In the genomic region with DNA sequence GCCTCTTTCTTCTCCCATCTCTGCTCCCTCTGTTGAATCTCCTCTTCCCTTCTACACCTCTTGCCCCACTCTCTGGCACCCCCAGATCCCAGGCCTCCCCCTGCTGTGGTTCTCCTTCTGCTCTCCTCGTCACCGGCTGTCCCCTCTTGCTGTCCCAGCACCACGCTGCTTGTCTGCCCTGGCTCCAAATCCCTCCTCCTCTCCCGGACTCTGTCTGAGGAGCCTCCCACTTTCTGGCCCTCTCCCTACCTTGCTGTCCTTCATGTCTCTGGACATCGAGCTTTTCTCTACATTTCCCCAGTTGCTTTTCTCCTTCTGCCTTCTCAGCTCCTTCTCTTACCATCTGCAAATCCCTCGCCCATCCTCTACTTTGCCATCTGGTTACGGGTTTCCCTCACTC, we compare ENCODE assay signal across 6 cellular contexts. TPM values are rescaled to one million over a fixed set of nuclear protein-coding genes. Genes with fewer than 3 reads are reported as not detected.
DNase-seq lines count a peak whose midpoint lies in the region; ATAC-seq, FAIRE-seq and TF ChIP-seq lines count a peak whose summit lies in the region.

No MANE protein-coding gene starts in this region.

- peak overlapping the region; percentile 61; the same call in 1 of the 2 replicates for H3K4me2 ChIP-seq in HepG2 (ENCODE audit: low read depth, low read length)

- TF ChIP-seq POLR2A in HepG2 (IDR thresholded peaks at IDR 0.05; ENCODE audit: insufficient read depth in 1 of 2, low read depth in 2 of 2, low read length in 2 of 2), result no peak

- no peak overlapping the region for H2AFZ ChIP-seq in HepG2 (ENCODE audit: low read length)

- peak overlapping the region; percentile 58; the same call in 1 of the 2 replicates for H3K9ac ChIP-seq in HepG2 (ENCODE audit: insufficient read depth, low read depth, low read length)

- H3K36me3 Mint-ChIP-seq in CD14-positive monocyte, result peaks cover 27 to 41% of the 10 kb centered on the region in 2 donors

- DNase-seq in CD14-positive monocyte (ENCODE audit: low spot score), result no peak
- DNase-seq in HepG2 (ENCODE audit: low spot score), result no peak
- DNase-seq in putamen (ENCODE audit: low spot score), result no peak
- DNase-seq in SW480 (ENCODE audit: low spot score), result no peak
- no peak for DNase-seq in GM10266 (ENCODE audit: extremely low spot score)

- H3K27me3 Mint-ChIP-seq in CD14-positive monocyte (ENCODE audit: low read depth in 3 of 3), result peaks cover 4 to 6% (median 5%) of the 10 kb centered on the region in 3 donors

- H3K4me3 ChIP-seq in WI38 (ENCODE audit: low read depth, low read length) (peak overlapping the region; percentile 74), HepG2 (replicated peaks in 1 of 3; ENCODE audit: insufficient read depth in 1 of 3, low read depth in 2 of 3, low read length in 3 of 3) (peak overlapping the region in 2 of 3 experiments; percentile 40 to 59; a peak in 3 of 6 replicates)

- no peaks in the 10 kb centered on the region for H3K79me2 ChIP-seq in HepG2 (ENCODE audit: insufficient read depth, low read length)

- intact Hi-C loops in CD14-positive monocyte (cut with micrococcal nuclease) (loop anchor here (5.0 kb wide), 2 partner anchors 35 to 55 kb away; a partner anchor contains a TSS), HepG2 (cut with micrococcal nuclease; ENCODE audit: unreplicated experiment) (no loop called here)

- TF ChIP-seq RAD21 in HepG2 (CRISPR knock-in tag; IDR thresholded peaks at IDR 0.05), result no peak

- H3K9me3 Mint-ChIP-seq in CD14-positive monocyte, result peaks cover 43 to 94% (median 90%) of the 10 kb centered on the region in 7 donors

- POLR2A ChIA-PET in HepG2 (lab: Yijun Ruan, JAX), result no interaction called here

- no peak overlapping the region for H3K27ac Mint-ChIP-seq in CD14-positive monocyte

- peak; percentile 50 for ATAC-seq in HepG2

- H3K9me3 ChIP-seq in HepG2 (ENCODE audit: low read length), result peaks cover 27% of the 10 kb centered on the region

- no TSS peak for BruUV-seq in HepG2 (replicated peaks; lab: Mats Ljungman, UMichigan)

- TF ChIP-seq EP300 in HepG2 (IDR thresholded peaks at IDR 0.05; ENCODE audit: low read depth in 2 of 2, low read length in 2 of 2), result no peak
- no peak for TF ChIP-seq EP300 in HepG2 (CRISPR knock-in tag; IDR thresholded peaks at IDR 0.05; ENCODE audit: borderline replicate concordance)

- H4K20me1 ChIP-seq in HepG2 (ENCODE audit: insufficient read depth, low read length), result no peaks in the 10 kb centered on the region

- H3K4me1 Mint-ChIP-seq in CD14-positive monocyte, result peaks cover 20% of the 10 kb centered on the region

- no peaks in the 10 kb centered on the region for H3K36me3 ChIP-seq in HepG2 (replicated peaks in 1 of 2; ENCODE audit: control insufficient read depth in 1 of 2, insufficient read depth in 2 of 2, low read length in 2 of 2)

- FAIRE-seq in HepG2 (lab: Jason Lieb, UNC), result no peak

- in situ Hi-C loops in HepG2 (cut with HindIII; ENCODE audit: extremely low pct_ligation_motif_present, low pct_unique_long_range_greater_than_20kb), result no loop called here

- H3K27ac ChIP-seq in HepG2 (ENCODE audit: extremely low read length, insufficient read depth, low read length), result no peak overlapping the region

- CTCF ChIA-PET in HepG2 (lab: Yijun Ruan, JAX; ENCODE audit: low intra/inter-chr PET ratio, low total read pairs), result no interaction called here

- peak overlapping the region; percentile 89 to 91 for H3K4me3 Mint-ChIP-seq in CD14-positive monocyte

- 36% methylated on average over 7 of the region's 7 CpGs for WGBS in HepG2 (ENCODE audit: low lambda C conversion rate)

- H3K4me1 ChIP-seq in HepG2 (ENCODE audit: insufficient read depth, low read length), result peaks cover 14% of the 10 kb centered on the region; the same call in 1 of the 2 replicates

- no peaks in the 10 kb centered on the region for H3K27me3 ChIP-seq in HepG2 (ENCODE audit: control insufficient read depth in 1 of 2, insufficient read depth in 2 of 2, low read length in 2 of 2)

- TF ChIP-seq CTCF in CD14-positive monocyte (IDR thresholded peaks at IDR 0.05) (no peak), WI38 (IDR thresholded peaks at IDR 0.05; ENCODE audit: low read depth, low read length) (no peak), HepG2 (CRISPR knock-in tag; IDR thresholded peaks at IDR 0.05) (no peak), GM10266 (IDR thresholded peaks at IDR 0.05; ENCODE audit: control insufficient read depth, insufficient read depth, low read depth, missing control alignments) (no peak)

RNA-seq across cellular contexts. Expression of a gene that starts 1.3 kb away (rescaled TPM):
- 1 to 10 TPM; 2.0 to 3.3 TPM for polyA plus RNA-seq in CD14-positive monocyte
- total RNA-seq in HepG2 (2016; rRNA removed; fragmentation: Illumina TruSeq; extraction: Trizol), result 5.3 and 6.2 TPM in 2 replicates
- total RNA-seq in HepG2 (2016; cell fraction: cytosol; rRNA removed; fragmentation: Illumina TruSeq; extraction: Trizol; ENCODE audit: low read depth), result 0.91 and 1.1 TPM in 2 replicates
- 4.0 and 5.0 TPM in 2 replicates for total RNA-seq in HepG2 (2016; cell fraction: insoluble cytoplasmic fraction; rRNA removed; fragmentation: Illumina TruSeq; extraction: Trizol)
- 1.2 and 1.6 TPM in 2 replicates for total RNA-seq in HepG2 (2016; cell fraction: membrane; rRNA removed; fragmentation: Illumina TruSeq; extraction: Trizol)
- 4.6 and 4.9 TPM in 2 replicates for total RNA-seq in HepG2 (2016; cell fraction: nucleus; rRNA removed; fragmentation: Illumina TruSeq; extraction: Trizol)
- polyA plus RNA-seq in HepG2 (2011; rRNA removed), result 1.1 TPM in 2 replicates
- polyA plus RNA-seq in HepG2 (2011; cell fraction: cytosol; rRNA removed), result 0.36 and 0.78 TPM in 2 replicates
- polyA plus RNA-seq in HepG2 (2011; cell fraction: nucleus; rRNA removed), result 0.63 and 1.4 TPM in 2 replicates
- 1.3 and 1.9 TPM in 2 replicates for polyA plus RNA-seq in HepG2 (2012)
- 0.23 and 0.25 TPM in 2 replicates for polyA plus RNA-seq in HepG2 (2016; cell fraction: cytosol; fragmentation: Illumina TruSeq; extraction: Trizol; ENCODE audit: low read depth)
- 2.3 and 2.6 TPM in 2 replicates for polyA plus RNA-seq in HepG2 (2016; cell fraction: insoluble cytoplasmic fraction; fragmentation: Illumina TruSeq; extraction: Trizol; ENCODE audit: low read depth)
- 0.31 and 0.59 TPM in 2 replicates for polyA plus RNA-seq in HepG2 (2016; cell fraction: membrane; fragmentation: Illumina TruSeq; extraction: Trizol; ENCODE audit: low read depth)
- polyA plus RNA-seq in HepG2 (2016; cell fraction: nucleus; fragmentation: Illumina TruSeq; extraction: Trizol; ENCODE audit: insufficient read depth, low read depth), result 4.6 and 5.5 TPM in 2 replicates
- 1.1 TPM in 1 of 2 replicates, not detected in the other for polyA minus RNA-seq in HepG2 (2011; rRNA and poly(A)+ RNA removed; ENCODE audit: low replicate concordance)
- 0.70 and 1.1 TPM in 2 replicates for polyA minus RNA-seq in HepG2 (2011; cell fraction: cytosol; rRNA and poly(A)+ RNA removed)
- 4.5 and 9.7 TPM in 2 replicates for polyA minus RNA-seq in HepG2 (2011; cell fraction: nucleus; rRNA and poly(A)+ RNA removed)

RNA-seq across cellular contexts. Expression of a gene that starts 24.9 kb away (rescaled TPM):
- polyA plus RNA-seq in CD14-positive monocyte, result under 1 TPM in 1 of 2 donors, not detected in 1; 0.17 TPM
- 0.15 and 0.29 TPM in 2 replicates for total RNA-seq in HepG2 (2016; rRNA removed; fragmentation: Illumina TruSeq; extraction: Trizol)
- not detected in 2 replicates for total RNA-seq in HepG2 (2016; cell fraction: cytosol; rRNA removed; fragmentation: Illumina TruSeq; extraction: Trizol; ENCODE audit: low read depth)
- 0.24 and 0.58 TPM in 2 replicates for total RNA-seq in HepG2 (2016; cell fraction: insoluble cytoplasmic fraction; rRNA removed; fragmentation: Illumina TruSeq; extraction: Trizol)
- total RNA-seq in HepG2 (2016; cell fraction: membrane; rRNA removed; fragmentation: Illumina TruSeq; extraction: Trizol), result 0.19 and 0.24 TPM in 2 replicates
- total RNA-seq in HepG2 (2016; cell fraction: nucleus; rRNA removed; fragmentation: Illumina TruSeq; extraction: Trizol), result 0.56 TPM in 1 of 2 replicates, not detected in the other
- 0.17 and 0.38 TPM in 2 replicates for polyA plus RNA-seq in HepG2 (2011; rRNA removed)
- polyA plus RNA-seq in HepG2 (2011; cell fraction: cytosol; rRNA removed), result 0.07 and 0.13 TPM in 2 replicates
- polyA plus RNA-seq in HepG2 (2011; cell fraction: nucleus; rRNA removed), result 0.18 and 0.23 TPM in 2 replicates
- 0.37 and 0.46 TPM in 2 replicates for polyA plus RNA-seq in HepG2 (2012)
- 0.14 TPM in 1 of 2 replicates, not detected in the other for polyA plus RNA-seq in HepG2 (2016; cell fraction: cytosol; fragmentation: Illumina TruSeq; extraction: Trizol; ENCODE audit: low read depth)
- 0.38 and 0.69 TPM in 2 replicates for polyA plus RNA-seq in HepG2 (2016; cell fraction: insoluble cytoplasmic fraction; fragmentation: Illumina TruSeq; extraction: Trizol; ENCODE audit: low read depth)
- polyA plus RNA-seq in HepG2 (2016; cell fraction: membrane; fragmentation: Illumina TruSeq; extraction: Trizol; ENCODE audit: low read depth), result 0.07 and 0.23 TPM in 2 replicates
- polyA plus RNA-seq in HepG2 (2016; cell fraction: nucleus; fragmentation: Illumina TruSeq; extraction: Trizol; ENCODE audit: insufficient read depth, low read depth), result 0.48 and 1.3 TPM in 2 replicates
- polyA minus RNA-seq in HepG2 (2011; rRNA and poly(A)+ RNA removed; ENCODE audit: low replicate concordance), result not detected in 2 replicates
- polyA minus RNA-seq in HepG2 (2011; cell fraction: cytosol; rRNA and poly(A)+ RNA removed), result 0.26 and 0.89 TPM in 2 replicates
- polyA minus RNA-seq in HepG2 (2011; cell fraction: nucleus; rRNA and poly(A)+ RNA removed), result 0.64 TPM in 1 of 2 replicates, not detected in the other

RNA-seq across cellular contexts. Expression of a gene that starts 35.6 kb away (rescaled TPM):
- polyA plus RNA-seq in CD14-positive monocyte, result under 1 TPM; 0.68 to 0.88 TPM
- 0.32 and 0.49 TPM in 2 replicates for total RNA-seq in HepG2 (2016; rRNA removed; fragmentation: Illumina TruSeq; extraction: Trizol)
- total RNA-seq in HepG2 (2016; cell fraction: cytosol; rRNA removed; fragmentation: Illumina TruSeq; extraction: Trizol; ENCODE audit: low read depth), result 0.53 TPM in 1 of 2 replicates, not detected in the other
- total RNA-seq in HepG2 (2016; cell fraction: insoluble cytoplasmic fraction; rRNA removed; fragmentation: Illumina TruSeq; extraction: Trizol), result 0.07 and 0.22 TPM in 2 replicates
- total RNA-seq in HepG2 (2016; cell fraction: membrane; rRNA removed; fragmentation: Illumina TruSeq; extraction: Trizol), result 0.43 TPM in 1 of 2 replicates, not detected in the other
- 0.38 TPM in 1 of 2 replicates, not detected in the other for total RNA-seq in HepG2 (2016; cell fraction: nucleus; rRNA removed; fragmentation: Illumina TruSeq; extraction: Trizol)
- polyA plus RNA-seq in HepG2 (2011; rRNA removed), result 0.30 and 0.45 TPM in 2 replicates
- 0.15 and 0.29 TPM in 2 replicates for polyA plus RNA-seq in HepG2 (2011; cell fraction: cytosol; rRNA removed)
- not detected in 2 replicates for polyA plus RNA-seq in HepG2 (2011; cell fraction: nucleus; rRNA removed)
- polyA plus RNA-seq in HepG2 (2012), result 0.54 TPM in 1 of 2 replicates, not detected in the other
- polyA plus RNA-seq in HepG2 (2016; cell fraction: cytosol; fragmentation: Illumina TruSeq; extraction: Trizol; ENCODE audit: low read depth), result 0.32 TPM in 1 of 2 replicates, not detected in the other
- polyA plus RNA-seq in HepG2 (2016; cell fraction: insoluble cytoplasmic fraction; fragmentation: Illumina TruSeq; extraction: Trizol; ENCODE audit: low read depth), result not detected in 2 replicates
- polyA plus RNA-seq in HepG2 (2016; cell fraction: membrane; fragmentation: Illumina TruSeq; extraction: Trizol; ENCODE audit: low read depth), result not detected in 2 replicates
- polyA plus RNA-seq in HepG2 (2016; cell fraction: nucleus; fragmentation: Illumina TruSeq; extraction: Trizol; ENCODE audit: insufficient read depth, low read depth), result not detected in 2 replicates
- 0.21 TPM in 1 of 2 replicates, not detected in the other for polyA minus RNA-seq in HepG2 (2011; rRNA and poly(A)+ RNA removed; ENCODE audit: low replicate concordance)
- polyA minus RNA-seq in HepG2 (2011; cell fraction: cytosol; rRNA and poly(A)+ RNA removed), result not detected in 2 replicates
- polyA minus RNA-seq in HepG2 (2011; cell fraction: nucleus; rRNA and poly(A)+ RNA removed), result 0.13 TPM in 1 of 2 replicates, not detected in the other

RNA-seq across cellular contexts. Expression of a gene that starts 54.4 kb away (rescaled TPM):
- polyA plus RNA-seq in CD14-positive monocyte (1 to 10 TPM; 6.4 to 7.7 TPM), HepG2 (2011; rRNA removed) (8.1 and 8.4 TPM in 2 replicates)
- total RNA-seq in HepG2 (2016; rRNA removed; fragmentation: Illumina TruSeq; extraction: Trizol), result 12.1 and 14.5 TPM in 2 replicates
- 1.8 and 1.9 TPM in 2 replicates for total RNA-seq in HepG2 (2016; cell fraction: cytosol; rRNA removed; fragmentation: Illumina TruSeq; extraction: Trizol; ENCODE audit: low read depth)
- total RNA-seq in HepG2 (2016; cell fraction: insoluble cytoplasmic fraction; rRNA removed; fragmentation: Illumina TruSeq; extraction: Trizol), result 13.3 and 13.9 TPM in 2 replicates
- total RNA-seq in HepG2 (2016; cell fraction: membrane; rRNA removed; fragmentation: Illumina TruSeq; extraction: Trizol), result 4.6 and 4.7 TPM in 2 replicates
- total RNA-seq in HepG2 (2016; cell fraction: nucleus; rRNA removed; fragmentation: Illumina TruSeq; extraction: Trizol), result 12.9 and 16.9 TPM in 2 replicates
- polyA plus RNA-seq in HepG2 (2011; cell fraction: cytosol; rRNA removed), result 4.1 and 5.1 TPM in 2 replicates
- 26.0 and 27.3 TPM in 2 replicates for polyA plus RNA-seq in HepG2 (2011; cell fraction: nucleus; rRNA removed)
- 8.0 and 9.4 TPM in 2 replicates for polyA plus RNA-seq in HepG2 (2012)
- 0.28 and 0.32 TPM in 2 replicates for polyA plus RNA-seq in HepG2 (2016; cell fraction: cytosol; fragmentation: Illumina TruSeq; extraction: Trizol; ENCODE audit: low read depth)
- 6.5 TPM in 2 replicates for polyA plus RNA-seq in HepG2 (2016; cell fraction: insoluble cytoplasmic fraction; fragmentation: Illumina TruSeq; extraction: Trizol; ENCODE audit: low read depth)
- polyA plus RNA-seq in HepG2 (2016; cell fraction: membrane; fragmentation: Illumina TruSeq; extraction: Trizol; ENCODE audit: low read depth), result 0.78 and 1.0 TPM in 2 replicates
- polyA plus RNA-seq in HepG2 (2016; cell fraction: nucleus; fragmentation: Illumina TruSeq; extraction: Trizol; ENCODE audit: insufficient read depth, low read depth), result 19.2 and 24.1 TPM in 2 replicates
- polyA minus RNA-seq in HepG2 (2011; rRNA and poly(A)+ RNA removed; ENCODE audit: low replicate concordance), result 11.3 and 19.4 TPM in 2 replicates
- 7.6 and 9.4 TPM in 2 replicates for polyA minus RNA-seq in HepG2 (2011; cell fraction: cytosol; rRNA and poly(A)+ RNA removed)
- 30.6 and 42.0 TPM in 2 replicates for polyA minus RNA-seq in HepG2 (2011; cell fraction: nucleus; rRNA and poly(A)+ RNA removed)
